ENCODE assay signal across 14 cellular contexts in the genomic region with DNA sequence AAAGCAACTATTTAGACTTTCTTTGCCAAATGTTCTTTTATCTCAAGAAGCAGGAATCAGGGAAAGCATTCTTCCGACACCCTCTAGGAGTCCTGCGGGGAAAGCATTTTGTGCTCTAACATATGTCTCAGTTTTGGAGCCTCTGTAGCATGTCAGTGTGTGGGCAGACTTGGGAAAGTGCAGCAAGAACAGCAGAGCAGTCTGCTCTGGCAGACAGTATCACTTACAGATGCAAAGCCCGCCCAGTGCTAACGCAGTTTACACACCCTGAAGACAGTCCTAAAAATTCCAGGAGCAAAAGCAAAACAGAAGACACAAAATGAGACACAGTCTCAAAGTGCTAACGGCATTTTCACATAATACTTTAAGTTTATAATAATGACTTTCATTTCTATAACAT.
DNase-seq lines count a peak whose midpoint lies in the region; ATAC-seq lines count a peak whose summit lies in the region.
"Had no signal": no experiment of that assay in that cellular context is flagged by ENCODE, and none has a peak within 500 bp of the region (broad histone marks: within the 10 kb centered on the region; RNA-seq: fewer than 3 reads in every experiment).

No MANE protein-coding gene starts in this region.

- DNase-seq in CD8-positive, alpha-beta memory T cell = no peak
- DNase-seq in amniotic epithelial cell (ENCODE audit: low read depth) = peak; percentile 27
- DNase-seq in head of caudate nucleus = peak in 29 of 42 donors; percentile 7 to 71 (median 32)
- DNase-seq in skeletal muscle cell (ENCODE audit: low read depth) = peak; percentile 30
- DNase-seq in T-helper 2 cell treated with Interferon-gamma antibody and Interleukin-4, amounts not matched to agents 5 μg/mL and 100 μg/mL, for 36 hours (ENCODE audit: low spot score) = no peak
- DNase-seq: activated T-cell treated with anti-CD3 and anti-CD28 coated beads, Interleukin-2, amount 50 U/mL, for 1 hour; NCI-H1417; NCI-H774; SJCRH30; stomach had no signal

- no peaks in the 10 kb centered on the region for H3K27me3 ChIP-seq in CD8-positive, alpha-beta memory T cell (ENCODE audit: insufficient read depth, low read length, poor library complexity, severe bottlenecking)
- H3K27me3 ChIP-seq: SJCRH30, stomach had no signal

- H3K27ac Mint-ChIP-seq in CD8-positive, alpha-beta memory T cell = peak overlapping the region in 7 of 8 donors; percentile 5 to 81 (median 59)
- no peak overlapping the region for H3K27ac Mint-ChIP-seq in T-helper 2 cell treated with Interferon-gamma antibody and Interleukin-4, amounts not matched to agents 5 μg/mL and 100 μg/mL, for 36 hours

- POLR2A ChIA-PET in CD8-positive, alpha-beta memory T cell (lab: Charles Lee) = interaction anchor here (0.8 kb wide), 1 partner anchor 12 kb away, joined by 4 read pairs; no protein-coding TSS in a partner anchor

- no peak overlapping the region for H3K4me3 ChIP-seq in CD8-positive, alpha-beta memory T cell (ENCODE audit: low read length)
- H3K4me3 ChIP-seq in skeletal muscle cell (ENCODE audit: low read depth, low read length) = no peak overlapping the region
- H3K4me3 ChIP-seq: SJCRH30 had no signal

- peaks cover 33 to 82% (median 53%) of the 10 kb centered on the region in 3 donors for H3K4me1 Mint-ChIP-seq in CD8-positive, alpha-beta memory T cell
- peaks cover 22% of the 10 kb centered on the region for H3K4me1 Mint-ChIP-seq in T-helper 2 cell treated with Interferon-gamma antibody and Interleukin-4, amounts not matched to agents 5 μg/mL and 100 μg/mL, for 36 hours (ENCODE audit: low read depth)

- no peak overlapping the region for H3K27ac ChIP-seq in CD8-positive, alpha-beta memory T cell (ENCODE audit: low read depth, low read length)
- H3K27ac ChIP-seq: SJCRH30, VCaP had no signal

- H3K36me3 Mint-ChIP-seq in CD8-positive, alpha-beta memory T cell = peaks cover under 1 to 39% (median 12%) of the 10 kb centered on the region in 3 donors
- peaks cover 5% of the 10 kb centered on the region for H3K36me3 Mint-ChIP-seq in T-helper 2 cell treated with Interferon-gamma antibody and Interleukin-4, amounts not matched to agents 5 μg/mL and 100 μg/mL, for 36 hours (ENCODE audit: low read depth)

- peaks cover 11% of the 10 kb centered on the region for H3K4me1 ChIP-seq in CD8-positive, alpha-beta memory T cell (ENCODE audit: insufficient read depth, low read length)
- H3K4me1 ChIP-seq: SJCRH30 had no signal

- no peaks in the 10 kb centered on the region for H3K27me3 Mint-ChIP-seq in CD8-positive, alpha-beta memory T cell
- no peaks in the 10 kb centered on the region for H3K27me3 Mint-ChIP-seq in T-helper 2 cell treated with Interferon-gamma antibody and Interleukin-4, amounts not matched to agents 5 μg/mL and 100 μg/mL, for 36 hours (ENCODE audit: low read depth)

- CTCF ChIA-PET in CD8-positive, alpha-beta memory T cell (lab: Charles Lee) = interaction anchor here (0.9 kb wide), 1 partner anchor 14 kb away, joined by 3 read pairs; no protein-coding TSS in a partner anchor

- H3K9me3 Mint-ChIP-seq in CD8-positive, alpha-beta memory T cell = no peaks in the 10 kb centered on the region
- H3K9me3 Mint-ChIP-seq in T-helper 2 cell treated with Interferon-gamma antibody and Interleukin-4, amounts not matched to agents 5 μg/mL and 100 μg/mL, for 36 hours = no peaks in the 10 kb centered on the region

- peak overlapping the region in 2 of 7 donors; percentile 40 to 41 for H3K4me3 Mint-ChIP-seq in CD8-positive, alpha-beta memory T cell
- no peak overlapping the region for H3K4me3 Mint-ChIP-seq in T-helper 2 cell treated with Interferon-gamma antibody and Interleukin-4, amounts not matched to agents 5 μg/mL and 100 μg/mL, for 36 hours

- ATAC-seq in GM21619 (IDR thresholded peaks at IDR 0.05; ENCODE audit: unreplicated experiment) = no peak
- no peak for ATAC-seq in HG03439 (IDR thresholded peaks at IDR 0.05; ENCODE audit: unreplicated experiment)
- ATAC-seq: HepG2 had no signal

- intact Hi-C loops in head of caudate nucleus (cut with DNase I) = no loop called here

- no peaks in the 10 kb centered on the region for H3K36me3 ChIP-seq in CD8-positive, alpha-beta memory T cell (ENCODE audit: insufficient read depth, low read length)
- H3K36me3 ChIP-seq: SJCRH30, stomach had no signal

- H3K9me3 ChIP-seq in CD8-positive, alpha-beta memory T cell (ENCODE audit: low read length) = no peaks in the 10 kb centered on the region
- H3K9me3 ChIP-seq: SJCRH30, stomach had no signal

Comparison
In these comparisons a context has a peak if more than half of its experiments do, and no peak if none do; other contexts are left out.
1. DNase-seq: peak in amniotic epithelial cell (single experiment), head of caudate nucleus (29 of 42) and skeletal muscle cell (single experiment); none in CD8-positive, alpha-beta memory T cell (0 of 5) and T-helper 2 cell treated with Interferon-gamma antibody and Interleukin-4, amounts not matched to agents 5 μg/mL and 100 μg/mL, for 36 hours (single experiment).